19 cellular contexts compared by ENCODE assay signal in the genomic region with DNA sequence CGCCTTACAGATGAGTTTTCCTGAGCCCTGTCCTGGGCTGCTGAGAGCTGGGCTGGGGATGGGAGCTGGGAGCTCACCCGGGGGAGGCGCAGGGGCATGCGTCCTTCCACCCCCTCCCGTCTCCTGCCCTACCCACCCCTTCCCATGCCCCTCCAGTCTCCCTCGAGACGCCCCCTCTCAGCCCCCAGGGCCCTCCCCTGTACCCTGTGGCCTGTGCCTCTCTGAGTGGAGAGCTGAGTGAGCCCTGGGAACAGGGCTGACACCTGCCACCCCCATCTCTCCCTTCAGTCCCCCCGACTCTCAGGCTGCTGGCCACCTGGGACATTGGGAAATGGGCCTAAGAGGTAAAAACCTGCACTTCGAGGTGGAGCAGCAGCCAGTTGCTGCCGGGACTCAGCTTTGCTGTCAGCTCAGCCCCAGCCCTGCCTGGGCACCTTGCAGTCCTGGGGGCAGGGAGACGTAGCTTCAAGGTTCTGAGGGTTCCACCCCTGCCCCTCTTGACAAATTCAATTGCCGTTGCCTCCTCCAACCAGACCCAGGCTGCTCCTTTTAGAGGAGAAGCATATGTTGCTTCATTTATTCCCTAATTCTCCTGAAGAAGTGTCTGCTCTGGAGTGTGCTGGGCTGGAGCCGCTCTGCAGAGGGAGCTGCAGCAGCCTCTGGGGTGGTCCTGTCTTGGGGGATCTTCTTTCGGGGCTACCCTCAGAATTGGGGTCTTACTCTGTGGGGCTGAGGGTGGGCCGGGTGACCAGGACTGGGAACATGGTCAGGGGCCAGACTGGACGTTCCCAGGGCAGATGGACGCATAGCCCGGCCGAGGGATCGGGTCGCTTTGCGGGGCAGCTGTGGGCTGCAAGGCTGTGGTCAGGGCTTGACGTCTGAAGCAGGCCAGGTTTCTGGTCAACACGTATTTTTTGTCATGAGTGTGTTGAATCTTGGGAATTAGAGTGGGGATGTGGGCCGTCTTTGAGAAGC.
DNase-seq lines count a peak whose midpoint lies in the region; ATAC-seq and TF ChIP-seq lines count a peak whose summit lies in the region.
"Had no signal": no experiment of that assay in that cellular context is flagged by ENCODE, and none has a peak within 500 bp of the region (broad histone marks: within the 10 kb centered on the region; RNA-seq: fewer than 3 reads in every experiment).

No MANE protein-coding gene starts in this region.

- DNase-seq in NT2/D1 (ENCODE audit: low read depth, low spot score) (no peak), islet precursor cell (peak; percentile 46), spleen (peak; percentile 66)
- DNase-seq in central memory CD4-positive, alpha-beta T cell: no peak
- DNase-seq in stimulated activated CD4-positive, alpha-beta T cell treated with anti-CD3 and anti-CD28 coated beads, Interleukin-2, amount 100 ng/mL, for 48 hours: no peak
- DNase-seq: activated naive CD4-positive, alpha-beta T cell treated with anti-CD3 and anti-CD28 coated beads, Interleukin-2, amount 50 U/mL, for 16 hours; activated T-cell treated with anti-CD3 and anti-CD28 coated beads, Interleukin-2, amount 50 U/mL, for 4 hours; DND-41; effector memory CD4-positive, alpha-beta T cell; GOT3; MM.1S; NCI-H146; NCI-H2171 treated with DMSO at 0.1 percent for 48 hours; NCI-H526 treated with DMSO at 0.1 percent for 48 hours; SHP77 treated with DMSO at 0.1 percent for 48 hours had no signal

- H3K4me2 ChIP-seq in BLaER1 treated with 17β-estradiol and CSF1 and Interleukin-3, amounts not matched to agents 10 nM and 100 nM: peak overlapping the region in 9 of 11 experiments; percentile 88 to 99 (median 95); a peak in 19 of 22 replicates

- H3K4me3 ChIP-seq in BLaER1 treated with 17β-estradiol and CSF1 and Interleukin-3, amounts not matched to agents 10 nM and 100 nM: no peak overlapping the region; a peak in 1 of 20 replicates
- no peak overlapping the region for H3K4me3 ChIP-seq in NT2/D1 (ENCODE audit: insufficient read length, low read depth)
- no peak overlapping the region for H3K4me3 ChIP-seq in spleen
- H3K4me3 ChIP-seq: ascending aorta had no signal

- H3K36me3 ChIP-seq in BLaER1 treated with 17β-estradiol and CSF1 and Interleukin-3, amounts not matched to agents 10 nM and 100 nM: peaks cover 0 to 4% (median 0%) of the 10 kb centered on the region in 11 experiments; a peak in 2 of 22 replicates
- H3K36me3 ChIP-seq in NT2/D1 (ENCODE audit: insufficient read depth, insufficient read length, low read length) (no peaks in the 10 kb centered on the region), spleen (no peaks in the 10 kb centered on the region)
- H3K36me3 ChIP-seq: ascending aorta had no signal

- H3K4me1 ChIP-seq in BLaER1 treated with 17β-estradiol and CSF1 and Interleukin-3, amounts not matched to agents 10 nM and 100 nM: peaks cover 27 to 81% (median 72%) of the 10 kb centered on the region in 10 experiments
- H3K4me1 ChIP-seq in NT2/D1 (ENCODE audit: insufficient read depth, insufficient read length) (no peaks in the 10 kb centered on the region), spleen (peaks cover 0 to 16% (median 9%) of the 10 kb centered on the region in 6 donors)
- H3K4me1 ChIP-seq: ascending aorta had no signal

- peaks cover 0 to 79% (median 6%) of the 10 kb centered on the region in 11 experiments; a peak in 10 of 22 replicates for H3K27me3 ChIP-seq in BLaER1 treated with 17β-estradiol and CSF1 and Interleukin-3, amounts not matched to agents 10 nM and 100 nM
- H3K27me3 ChIP-seq in NT2/D1 (ENCODE audit: insufficient read depth, insufficient read length) (no peaks in the 10 kb centered on the region), spleen (replicated peaks in 1 of 7) (peaks cover 0 to 38% (median 0%) of the 10 kb centered on the region in 7 donors)
- H3K27me3 ChIP-seq: ascending aorta had no signal

- no peak for TF ChIP-seq POLR2A in spleen (IDR thresholded peaks at IDR 0.05)

- no peak overlapping the region for H3K9ac ChIP-seq in BLaER1 treated with 17β-estradiol and CSF1 and Interleukin-3, amounts not matched to agents 10 nM and 100 nM
- peak overlapping the region; percentile 28 for H3K9ac ChIP-seq in NT2/D1 (ENCODE audit: insufficient read length, low read depth)

- no peak overlapping the region for H3K27ac ChIP-seq in BLaER1 treated with 17β-estradiol and CSF1 and Interleukin-3, amounts not matched to agents 10 nM and 100 nM
- no peak overlapping the region for H3K27ac ChIP-seq in spleen
- H3K27ac ChIP-seq: ascending aorta had no signal

- peaks cover 0 to 52% (median 19%) of the 10 kb centered on the region in 11 experiments; a peak in 16 of 22 replicates for H4K20me1 ChIP-seq in BLaER1 treated with 17β-estradiol and CSF1 and Interleukin-3, amounts not matched to agents 10 nM and 100 nM

- WGBS in spleen, 5 donors: 81 to 84% (median 82%) methylated on average over 23 to 25 of the region's 25 CpGs

- no peak for TF ChIP-seq CTCF in spleen (IDR thresholded peaks at IDR 0.05 in 8 of 11, conservative IDR thresholded peaks at IDR 0.05 in 3 of 11)

- intact Hi-C loops in spleen (cut with DNase I; ENCODE audit: low total_unique reads): no loop called here

- peaks cover 0 to 8% (median 4%) of the 10 kb centered on the region in 11 experiments; a peak in 11 of 22 replicates for H3K9me3 ChIP-seq in BLaER1 treated with 17β-estradiol and CSF1 and Interleukin-3, amounts not matched to agents 10 nM and 100 nM (replicated peaks in 1 of 11)
- H3K9me3 ChIP-seq in NT2/D1 (ENCODE audit: insufficient read depth, low read length): 0 out of 2 replicates have a peak, but pooled peaks cover 6% of the 10 kb centered on the region
- H3K9me3 ChIP-seq in spleen: no peaks in the 10 kb centered on the region
- H3K9me3 ChIP-seq: ascending aorta had no signal

- ATAC-seq in HG03196 (IDR thresholded peaks at IDR 0.05; ENCODE audit: unreplicated experiment): no peak
- ATAC-seq: activated T-cell treated with anti-CD3 and anti-CD28 coated beads, Interleukin-2, amount 50 U/mL, for 4 hours; T-cell had no signal

Comparison
In these comparisons a context has a peak if more than half of its experiments do, and no peak if none do; other contexts are left out.
1. DNase-seq: peak in islet precursor cell (single experiment) and spleen (single experiment); none in NT2/D1 (single experiment), central memory CD4-positive, alpha-beta T cell (single experiment) and stimulated activated CD4-positive, alpha-beta T cell treated with anti-CD3 and anti-CD28 coated beads, Interleukin-2, amount 100 ng/mL, for 48 hours (0 of 2).